In the genomic region with DNA sequence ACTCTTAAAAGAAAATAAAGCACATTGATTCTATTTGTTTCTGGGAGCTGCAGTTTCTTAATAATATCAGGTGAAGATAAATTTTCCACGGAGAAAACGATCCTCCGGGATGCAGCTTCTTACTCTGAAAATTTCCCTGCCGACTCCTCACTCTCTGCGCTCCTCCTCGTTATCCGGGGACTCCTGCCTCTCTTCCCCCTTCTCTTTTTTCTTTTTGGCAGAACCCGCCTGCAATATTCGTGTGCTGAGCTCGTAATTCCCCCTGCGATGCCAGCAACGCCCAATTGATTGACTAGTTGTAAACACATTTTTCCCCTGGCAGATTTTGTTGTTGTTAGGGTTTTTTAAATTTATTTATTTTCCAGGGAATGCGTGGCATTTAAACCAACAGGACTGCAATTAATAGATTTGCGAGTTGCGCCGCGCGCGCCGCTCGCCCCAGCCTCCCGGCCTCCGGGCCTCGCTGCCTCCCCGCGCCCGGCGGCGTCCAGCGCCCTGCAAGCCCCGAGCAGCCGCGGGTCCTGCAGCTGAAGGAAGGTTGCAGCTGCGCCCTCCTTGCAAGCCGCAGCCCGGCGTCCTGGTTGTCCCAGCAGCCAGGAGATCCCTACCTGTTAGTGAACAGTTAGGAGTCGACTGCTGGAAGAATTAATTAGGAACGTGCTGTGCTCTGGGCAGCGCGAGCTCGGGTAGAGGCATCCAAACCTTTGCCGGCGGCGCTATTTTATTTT, we compare ENCODE assay signal across 11 cellular contexts. TPM values are rescaled to one million over a fixed set of nuclear protein-coding genes. Genes with fewer than 3 reads are reported as not detected.
DNase-seq lines count a peak whose midpoint lies in the region; ATAC-seq and TF ChIP-seq lines count a peak whose summit lies in the region.
"Had no signal": no experiment of that assay in that cellular context is flagged by ENCODE, and none has a peak within 500 bp of the region (broad histone marks: within the 10 kb centered on the region; RNA-seq: fewer than 3 reads in every experiment).

No MANE protein-coding gene starts in this region.

- H3K4me3 ChIP-seq in right atrium auricular region: peak overlapping the region in 1 of 2 donors; percentile 69
- peak overlapping the region; percentile 72 for H3K4me3 ChIP-seq in psoas muscle

- CTCF ChIA-PET in activated B cell treated with CpG ODN at 0.5 μM for 24 hours (lab: Charles Lee): no interaction called here

- H3K9me3 Mint-ChIP-seq in activated B cell treated with CpG ODN at 0.5 μM for 24 hours: no peaks in the 10 kb centered on the region

- peaks cover 60% of the 10 kb centered on the region for H3K27me3 Mint-ChIP-seq in activated B cell treated with CpG ODN at 0.5 μM for 24 hours

- H3K27ac ChIP-seq in right atrium auricular region: peak overlapping the region; percentile 42 to 72
- H3K27ac ChIP-seq in psoas muscle: no peak overlapping the region

- H3K36me3 Mint-ChIP-seq in activated B cell treated with CpG ODN at 0.5 μM for 24 hours (ENCODE audit: low read depth): peaks cover 2% of the 10 kb centered on the region

- ATAC-seq in activated B cell treated with CpG ODN at 0.5 μM for 24 hours (ENCODE audit: low read depth) (no peak), psoas muscle (peak in 1 of 4 donors; percentile 52), HG03108 (IDR thresholded peaks at IDR 0.05; ENCODE audit: unreplicated experiment) (no peak), GM18517 (IDR thresholded peaks at IDR 0.05; ENCODE audit: unreplicated experiment) (no peak)

- H3K9me3 ChIP-seq in right atrium auricular region (no peaks in the 10 kb centered on the region), psoas muscle (no peaks in the 10 kb centered on the region)
- H3K9me3 ChIP-seq: upper lobe of left lung had no signal

- peak overlapping the region; percentile 38 for H3K4me3 Mint-ChIP-seq in activated B cell treated with CpG ODN at 0.5 μM for 24 hours

- H3K27me3 ChIP-seq in right atrium auricular region (peaks cover 0 to 5% of the 10 kb centered on the region in 2 donors), psoas muscle (ENCODE audit: insufficient read depth in 3 of 3, low read length in 2 of 3) (peaks cover 3 to 96% (median 47%) of the 10 kb centered on the region in 3 donors)

- DNase-seq in NCI-H748 (lab: John Stamatoyannopoulos, UW; ENCODE audit: unreplicated experiment) (peak; percentile 30), NCI-H748 treated with DMSO at 0.1 percent for 48 hours (lab: John Stamatoyannopoulos, UW) (no peak), activated B cell treated with CpG ODN at 0.5 μM for 24 hours (no peak), right atrium auricular region (ENCODE audit: low spot score) (no peak), psoas muscle (peak in 1 of 2 donors; percentile 52), NCI-H2196 (lab: John Stamatoyannopoulos, UW; ENCODE audit: unreplicated experiment) (no peak)
- DNase-seq: SIG-M5; stimulated activated CD4-positive, alpha-beta T cell treated with anti-CD3 and anti-CD28 coated beads, Interleukin-4, amount 100 ng/mL, for 24 hours had no signal

- no peak for TF ChIP-seq CTCF in activated B cell treated with CpG ODN at 0.5 μM for 24 hours (IDR thresholded peaks at IDR 0.05)
- TF ChIP-seq CTCF in right atrium auricular region (IDR thresholded peaks at IDR 0.05): no peak
- no peak for TF ChIP-seq CTCF in psoas muscle (IDR thresholded peaks at IDR 0.05)

- H3K36me3 ChIP-seq in right atrium auricular region (no peaks in the 10 kb centered on the region), psoas muscle (ENCODE audit: insufficient read depth in 1 of 2, low read depth in 1 of 2) (no peaks in the 10 kb centered on the region)
- H3K36me3 ChIP-seq: upper lobe of left lung had no signal

- POLR2A ChIA-PET in activated B cell treated with CpG ODN at 0.5 μM for 24 hours (lab: Charles Lee): interaction anchor here (1.9 kb wide), 1 partner anchor 84 kb away, joined by 5 read pairs; a partner anchor contains a TSS

- 4 to 8% (median 8%) methylated on average over 45 of the region's 45 CpGs for WGBS in psoas muscle, 3 donors

- H3K4me1 ChIP-seq in right atrium auricular region: peaks cover 0 to 31% of the 10 kb centered on the region in 2 donors
- peaks cover 15% of the 10 kb centered on the region for H3K4me1 ChIP-seq in psoas muscle

- H3K27ac Mint-ChIP-seq in activated B cell treated with CpG ODN at 0.5 μM for 24 hours: no peak overlapping the region

- H3K4me1 Mint-ChIP-seq in activated B cell treated with CpG ODN at 0.5 μM for 24 hours: peaks cover 9% of the 10 kb centered on the region

- intact Hi-C loops in activated B cell treated with CpG ODN at 0.5 μM for 24 hours (cut with micrococcal nuclease) (loop anchor here (2.0 to 10.0 kb wide), 2 partner anchors 77 to 251 kb away; a partner anchor contains a TSS), psoas muscle (cut with DNase I) (loop anchor here in 1 of 2 donors (10.0 kb wide), 1 partner anchor 399 kb away; no protein-coding TSS in a partner anchor)

RNA-seq across cellular contexts. Expression of a gene that starts 2.2 kb away (rescaled TPM):
- 2.1 and 3.1 TPM in 2 replicates for total RNA-seq in activated B cell treated with CpG ODN at 0.5 μM for 24 hours
- total RNA-seq in right atrium auricular region: 10 to 100 TPM in 1 of 2 donors, 1 to 10 TPM in 1; 5.2 to 16.9 TPM
- total RNA-seq in psoas muscle: 1 to 10 TPM in 1 of 4 donors, under 1 TPM in 3; 0.20 to 1.3 (median 0.44) TPM
- under 1 TPM; 0.01 to 0.04 (median 0.03) TPM for polyA plus RNA-seq in psoas muscle
